In genomic region chrX:47561653-47562151, GRCh38 we compare ENCODE assay signal across 8 cellular contexts. TPM values are rescaled to one million over a fixed set of nuclear protein-coding genes. Genes with fewer than 3 reads are reported as not detected.
A peak's percentile ranks its signal among the peaks of the same experiment; 100 is the strongest.
DNase-seq lines count a peak whose midpoint lies in the region; ATAC-seq and TF ChIP-seq lines count a peak whose summit lies in the region.

No MANE protein-coding gene starts in this region.

- peak overlapping the region; percentile 84 to 98 (median 94) for H3K4me3 Mint-ChIP-seq in naive thymus-derived CD8-positive, alpha-beta T cell

- H3K27ac ChIP-seq in KOPT-K1 (ENCODE audit: low read depth, low read length, poor library complexity, severe bottlenecking) (peak overlapping the region; percentile 86), coronary artery (peak overlapping the region; percentile 85 to 90)

- DNase-seq in AG10803 (ENCODE audit: low read depth) (no peak), coronary artery (ENCODE audit: low spot score) (no peak), NCI-H2171 treated with DMSO at 0.1 percent for 48 hours (lab: John Stamatoyannopoulos, UW) (no peak), AG20443 (ENCODE audit: low spot score) (no peak)
- no peak for DNase-seq in naive thymus-derived CD8-positive, alpha-beta T cell

- POLR2A ChIA-PET in naive thymus-derived CD8-positive, alpha-beta T cell (lab: Charles Lee) = interaction anchor here (0.7 to 2.0 kb wide), 6 partner anchors 13 to 344 kb away, joined by 3 to 11 read pairs (median 5); partner anchors contain the start of genes ELK1 and USP11

- no peak for ATAC-seq in naive thymus-derived CD8-positive, alpha-beta T cell
- ATAC-seq in GM19463 (IDR thresholded peaks at IDR 0.05; ENCODE audit: unreplicated experiment) (no peak), HG02973 (IDR thresholded peaks at IDR 0.05; ENCODE audit: unreplicated experiment) (no peak)

- no peaks in the 10 kb centered on the region for H3K27me3 Mint-ChIP-seq in naive thymus-derived CD8-positive, alpha-beta T cell

- peaks cover 0 to 4% (median 0%) of the 10 kb centered on the region in 9 donors for H3K9me3 Mint-ChIP-seq in naive thymus-derived CD8-positive, alpha-beta T cell

- peaks cover 37% of the 10 kb centered on the region for H3K36me3 ChIP-seq in KOPT-K1 (ENCODE audit: insufficient read depth, low read length)

- H3K9me3 ChIP-seq in KOPT-K1 (ENCODE audit: insufficient read depth, low read length, poor library complexity, severe bottlenecking) = no peaks in the 10 kb centered on the region

- H3K4me3 ChIP-seq in AG10803 (ENCODE audit: low read length) = peak overlapping the region; percentile 77
- peak overlapping the region; percentile 71 for H3K4me3 ChIP-seq in coronary artery

- H3K36me3 Mint-ChIP-seq in naive thymus-derived CD8-positive, alpha-beta T cell = peaks cover 7 to 32% (median 8%) of the 10 kb centered on the region in 3 donors

- peak overlapping the region; percentile 31 to 99 (median 98) for H3K27ac Mint-ChIP-seq in naive thymus-derived CD8-positive, alpha-beta T cell

- no peak for TF ChIP-seq CTCF in AG10803 (conservative IDR thresholded peaks at IDR 0.05; ENCODE audit: low read length)
- TF ChIP-seq CTCF in coronary artery (IDR thresholded peaks at IDR 0.05) = no peak

- H3K4me1 Mint-ChIP-seq in naive thymus-derived CD8-positive, alpha-beta T cell = peaks cover 15 to 50% (median 38%) of the 10 kb centered on the region in 4 donors

RNA-seq across cellular contexts. Expression of gene ARAF, which starts 0.7 kb away (rescaled TPM):
- 100 to 1,000 TPM; 109 to 121 TPM for total RNA-seq in naive thymus-derived CD8-positive, alpha-beta T cell
- 10 to 100 TPM; 63.2 to 95.4 (median 74.5) TPM for polyA plus RNA-seq in naive thymus-derived CD8-positive, alpha-beta T cell

RNA-seq across cellular contexts. Expression of gene TIMP1, which starts 20.5 kb away (rescaled TPM):
- total RNA-seq in naive thymus-derived CD8-positive, alpha-beta T cell = 10 to 100 TPM; 31.3 to 37.4 TPM
- polyA plus RNA-seq in naive thymus-derived CD8-positive, alpha-beta T cell = 10 to 100 TPM; 49.9 to 75.5 (median 59.6) TPM

RNA-seq across cellular contexts. Expression of gene SYN1, which starts 58.0 kb away (rescaled TPM):
- total RNA-seq in naive thymus-derived CD8-positive, alpha-beta T cell = 1 to 10 TPM in 1 of 2 experiments, under 1 TPM in 1; 0.47 to 1.2 TPM
- 1 to 10 TPM in 1 of 3 donors, under 1 TPM in 2; 0.30 to 1.3 (median 0.95) TPM for polyA plus RNA-seq in naive thymus-derived CD8-positive, alpha-beta T cell
